9 cellular contexts compared by ENCODE assay signal in genomic region chr2:215483431-215483830, GRCh38.
"Had no signal": no experiment of that assay in that cellular context is flagged by ENCODE, and none has a peak within 500 bp of the region (broad histone marks: within the 10 kb centered on the region; RNA-seq: fewer than 3 reads in every experiment).

No MANE protein-coding gene starts in this region.

- H3K27ac ChIP-seq: GM23248, HL-60 had no signal

- DNase-seq: GM23248, GOT3, H7, HFFc6, IMR-90, KBM-7 had no signal

- H3K9me3 ChIP-seq: HAP-1 had no signal

- ATAC-seq: HCT116 had no signal

- H3K4me3 ChIP-seq: GM23248, HAP-1 had no signal

- H2AFZ ChIP-seq: GM23248 had no signal

- H3K4me1 ChIP-seq: HAP-1 had no signal

- H3K9ac ChIP-seq: GM23248 had no signal

- H3K36me3 ChIP-seq: HAP-1 had no signal
